In the genomic region with DNA sequence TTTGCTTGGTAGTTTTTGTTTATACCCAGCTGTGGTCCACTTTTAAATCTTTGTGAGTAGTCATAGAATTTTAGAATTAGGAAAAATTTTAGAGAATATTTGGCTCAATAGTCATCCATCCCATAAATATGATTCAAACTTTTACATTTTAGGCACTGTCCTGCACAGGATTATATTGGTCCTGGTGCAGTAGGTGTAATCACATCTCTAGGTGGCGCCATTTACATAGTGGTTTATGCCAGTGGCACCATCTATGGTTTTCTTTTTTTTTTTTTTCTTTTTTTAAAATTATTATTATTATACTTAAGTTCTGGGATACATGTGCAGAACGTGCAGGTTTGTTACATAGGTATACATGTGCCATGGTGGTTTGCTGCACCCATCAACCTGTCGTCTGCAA, we compare ENCODE assay signal across 7 cellular contexts.
DNase-seq lines count a peak whose midpoint lies in the region; ATAC-seq and TF ChIP-seq lines count a peak whose summit lies in the region.

No MANE protein-coding gene starts in this region.

- DNase-seq in NCI-H82 treated with DMSO at 0.1 percent for 48 hours (lab: John Stamatoyannopoulos, UW; ENCODE audit: unreplicated experiment) (peak; percentile 1), fibroblast of gingiva (ENCODE audit: low read depth) (peak; percentile 21), spleen (no peak)
- DNase-seq in central memory CD4-positive, alpha-beta T cell: no peak

- 38 to 45% (median 41%) methylated on average over 3 of the region's 3 CpGs for WGBS in spleen, 5 donors

- intact Hi-C loops in spleen (cut with DNase I; ENCODE audit: low total_unique reads): loop anchor here (5.0 kb wide), 1 partner anchor 351 kb away; no protein-coding TSS in a partner anchor

- no peak overlapping the region for H3K27ac ChIP-seq in HEK293 (ENCODE audit: extremely low read depth, low read depth, low read length)
- H3K27ac ChIP-seq in spleen: no peak overlapping the region

- CTCF ChIA-PET in HEK293 (lab: Yijun Ruan, JAX): interaction anchor here (0.6 to 1.2 kb wide), 9 partner anchors 10 to 1489 kb away, joined by 3 to 4 read pairs (median 3); no protein-coding TSS in a partner anchor

- no peaks in the 10 kb centered on the region for H3K4me1 ChIP-seq in HEK293 (ENCODE audit: control insufficient read depth, insufficient read depth, low read length)
- H3K4me1 ChIP-seq in spleen: no peaks in the 10 kb centered on the region

- no peak for ATAC-seq in GM21717 (IDR thresholded peaks at IDR 0.05; ENCODE audit: unreplicated experiment)

- no peak for TF ChIP-seq POLR2A in spleen (IDR thresholded peaks at IDR 0.05)

- H3K36me3 ChIP-seq in HEK293 (ENCODE audit: control insufficient read depth in 2 of 2, insufficient read depth in 1 of 2, low read length in 2 of 2): no peaks in the 10 kb centered on the region
- no peaks in the 10 kb centered on the region for H3K36me3 ChIP-seq in spleen

- H3K4me3 ChIP-seq in HEK293 (ENCODE audit: low read depth, low read length): no peak overlapping the region
- H3K4me3 ChIP-seq in spleen: no peak overlapping the region

- no peaks in the 10 kb centered on the region for H3K27me3 ChIP-seq in spleen (replicated peaks in 1 of 7)

- peak; percentile 43; the same call in 2 of the 3 replicates for TF ChIP-seq CTCF in GM12872 (IDR thresholded peaks at IDR 0.05; ENCODE audit: insufficient read depth, low read depth, low read length)
- TF ChIP-seq CTCF in HEK293 (tag by site-specific recombination; IDR thresholded peaks at IDR 0.05): no peak
- TF ChIP-seq CTCF in spleen (IDR thresholded peaks at IDR 0.05 in 8 of 11, conservative IDR thresholded peaks at IDR 0.05 in 3 of 11): peak in 8 of 11 experiments; percentile 14 to 53 (median 37)

- POLR2A ChIA-PET in HEK293 (lab: Yijun Ruan, JAX): no interaction called here

- H3K9me3 ChIP-seq in HEK293 (ENCODE audit: control insufficient read depth, insufficient read depth, low read depth, low read length) (no peaks in the 10 kb centered on the region), spleen (no peaks in the 10 kb centered on the region)

TF ChIP-seq in HEK293, 187 proteins besides CTCF, POLR2A, EP300 and RAD21:
- peak; percentile 55 for TF ChIP-seq ZNF654 (tag by site-specific recombination; IDR thresholded peaks at IDR 0.05; ENCODE audit: low read depth)
- no peak for TF ChIP-seq ZNF658 (tag by site-specific recombination; IDR thresholded peaks at IDR 0.05)

Comparison
In these comparisons a context has a peak if more than half of its experiments do, and no peak if none do; other contexts are left out.
1. DNase-seq: peak in NCI-H82 treated with DMSO at 0.1 percent for 48 hours (single experiment) and fibroblast of gingiva (single experiment); none in spleen (single experiment) and central memory CD4-positive, alpha-beta T cell (single experiment).